ENCODE assay signal across 21 cellular contexts in genomic region chr2:210561482-210561881, GRCh38.
"Had no signal": no experiment of that assay in that cellular context is flagged by ENCODE, and none has a peak within 500 bp of the region (broad histone marks: within the 10 kb centered on the region; RNA-seq: fewer than 3 reads in every experiment).

No MANE protein-coding gene starts in this region.

- H3K27ac Mint-ChIP-seq: effector memory CD8-positive, alpha-beta T cell; naive thymus-derived CD8-positive, alpha-beta T cell; neural progenitor cell; stimulated activated effector memory CD8-positive, alpha-beta T cell treated with anti-CD3 and anti-CD28 coated beads, Interleukin-12 subunit alpha, Interleukin-12 subunit beta, amount 100 ng/mL, for 72 hours; type B pancreatic cell had no signal

- H3K4me3 ChIP-seq: esophagus squamous epithelium, mucosa of descending colon, neural progenitor cell, ovary, suprapubic skin, thyroid gland had no signal

- H3K27ac ChIP-seq: epithelial cell of prostate, esophagus squamous epithelium, neural progenitor cell, ovary, suprapubic skin, thyroid gland had no signal

- H3K9me3 Mint-ChIP-seq: effector memory CD8-positive, alpha-beta T cell; naive thymus-derived CD8-positive, alpha-beta T cell; neural progenitor cell; stimulated activated effector memory CD8-positive, alpha-beta T cell treated with anti-CD3 and anti-CD28 coated beads, Interleukin-12 subunit alpha, Interleukin-12 subunit beta, amount 100 ng/mL, for 72 hours; type B pancreatic cell had no signal

- H3K27me3 ChIP-seq: esophagus squamous epithelium, neural progenitor cell, ovary, suprapubic skin, thyroid gland had no signal

- H2AFZ ChIP-seq: neural progenitor cell had no signal

- FAIRE-seq: urothelium cell line had no signal

- H3K4me1 ChIP-seq: esophagus squamous epithelium, neural progenitor cell, suprapubic skin, thyroid gland had no signal

- H3K27me3 Mint-ChIP-seq: effector memory CD8-positive, alpha-beta T cell had no signal

- H3K4me3 Mint-ChIP-seq: effector memory CD8-positive, alpha-beta T cell; naive thymus-derived CD8-positive, alpha-beta T cell; neural progenitor cell; stimulated activated effector memory CD8-positive, alpha-beta T cell treated with anti-CD3 and anti-CD28 coated beads, Interleukin-12 subunit alpha, Interleukin-12 subunit beta, amount 100 ng/mL, for 72 hours; type B pancreatic cell had no signal

- DNase-seq: effector memory CD8-positive, alpha-beta T cell; esophagus squamous epithelium; foreskin fibroblast; head of caudate nucleus; hypothalamus; mammary epithelial cell; mucosa of descending colon; naive thymus-derived CD8-positive, alpha-beta T cell; nucleus accumbens; ovary; right cardiac atrium; stimulated activated CD4-positive, alpha-beta T cell treated with anti-CD3 and anti-CD28 coated beads, Interleukin-4, amount 100 ng/mL, for 1 hour; stimulated activated CD8-positive, alpha-beta memory T cell treated with anti-CD3 and anti-CD28 coated beads, Interleukin-4, amount 100 ng/mL, for 48 hours; stimulated activated naive CD8-positive, alpha-beta T cell treated with anti-CD3 and anti-CD28 coated beads, Interleukin-15, Interleukin-2, amounts not matched to agents 100 U/mL and 50 U/mL, for 24 hours; thyroid gland had no signal

- H3K9ac ChIP-seq: neural progenitor cell had no signal

- H3K36me3 Mint-ChIP-seq: naive thymus-derived CD8-positive, alpha-beta T cell; neural progenitor cell; stimulated activated effector memory CD8-positive, alpha-beta T cell treated with anti-CD3 and anti-CD28 coated beads, Interleukin-12 subunit alpha, Interleukin-12 subunit beta, amount 100 ng/mL, for 72 hours; type B pancreatic cell had no signal

- H3K36me3 ChIP-seq: esophagus squamous epithelium, neural progenitor cell, ovary, suprapubic skin, thyroid gland had no signal

- H3K9me3 ChIP-seq: esophagus squamous epithelium, mucosa of descending colon, ovary, suprapubic skin, thyroid gland had no signal

- ATAC-seq: effector memory CD8-positive, alpha-beta T cell; mucosa of descending colon; naive thymus-derived CD8-positive, alpha-beta T cell; right cardiac atrium; stimulated activated effector memory CD8-positive, alpha-beta T cell treated with anti-CD3 and anti-CD28 coated beads, Interleukin-12 subunit alpha, Interleukin-12 subunit beta, amount 100 ng/mL, for 72 hours; stimulated activated naive CD8-positive, alpha-beta T cell treated with anti-CD3 and anti-CD28 coated beads, Interleukin-15, Interleukin-2, amounts not matched to agents 100 U/mL and 50 U/mL, for 24 hours had no signal

- H3K4me1 Mint-ChIP-seq: naive thymus-derived CD8-positive, alpha-beta T cell; stimulated activated effector memory CD8-positive, alpha-beta T cell treated with anti-CD3 and anti-CD28 coated beads, Interleukin-12 subunit alpha, Interleukin-12 subunit beta, amount 100 ng/mL, for 72 hours had no signal

- H3K4me2 ChIP-seq: neural progenitor cell had no signal
